In genomic region chr4:121484633-121485032, GRCh38 we compare ENCODE assay signal across 8 cellular contexts.
DNase-seq lines count a peak whose midpoint lies in the region; ATAC-seq, FAIRE-seq and TF ChIP-seq lines count a peak whose summit lies in the region.

No MANE protein-coding gene starts in this region.

- no peaks in the 10 kb centered on the region for H3K36me3 ChIP-seq in GM06990 (ENCODE audit: control insufficient read depth, insufficient read depth, low read length)
- no peaks in the 10 kb centered on the region for H3K36me3 ChIP-seq in KMS-11 (ENCODE audit: insufficient read depth)
- no peaks in the 10 kb centered on the region for H3K36me3 ChIP-seq in hepatocyte (replicated peaks; ENCODE audit: insufficient read depth, low read depth)
- no peaks in the 10 kb centered on the region for H3K36me3 ChIP-seq in tibial nerve
- H3K36me3 ChIP-seq in effector memory CD4-positive, alpha-beta T cell (ENCODE audit: control insufficient read depth, insufficient read depth, low read length) = no peaks in the 10 kb centered on the region

- FAIRE-seq in A549 (lab: Jason Lieb, UNC) = no peak

- H3K9me2 ChIP-seq in hepatocyte (replicated peaks; ENCODE audit: insufficient read depth) = no peaks in the 10 kb centered on the region

- no peaks in the 10 kb centered on the region for H4K20me1 ChIP-seq in KMS-11 (ENCODE audit: insufficient read depth)
- no peaks in the 10 kb centered on the region for H4K20me1 ChIP-seq in hepatocyte (ENCODE audit: insufficient read depth, poor library complexity, severe bottlenecking)

- TF ChIP-seq RAD21 in A549 (conservative IDR thresholded peaks at IDR 0.05 in 1 of 2, IDR thresholded peaks at IDR 0.05 in 1 of 2) = peak in 1 of 2 experiments; percentile 42; a peak in 2 of 5 replicates

- no peak for TF ChIP-seq POLR2A in A549 (IDR thresholded peaks at IDR 0.05; ENCODE audit: low read length)
- no peak for TF ChIP-seq POLR2A in tibial nerve (IDR thresholded peaks at IDR 0.05)

- H3K4me2 ChIP-seq in A549 (no peak overlapping the region), KMS-11 (no peak overlapping the region), hepatocyte (no peak overlapping the region)

- no peak overlapping the region for H3K27ac ChIP-seq in A549
- no peak overlapping the region for H3K27ac ChIP-seq in KMS-11
- no peak overlapping the region for H3K27ac ChIP-seq in hepatocyte
- H3K27ac ChIP-seq in tibial nerve = no peak overlapping the region
- no peak overlapping the region for H3K27ac ChIP-seq in effector memory CD4-positive, alpha-beta T cell (ENCODE audit: insufficient read depth, low read length, poor library complexity, severe bottlenecking)

- CTCF ChIA-PET in A549 (lab: Yijun Ruan, JAX) = interaction anchor here (0.5 to 2.2 kb wide), 3 partner anchors 22 to 252 kb away, joined by 3 to 6 read pairs (median 3); no protein-coding TSS in a partner anchor
- CTCF ChIA-PET in activated CD8-positive, alpha-beta T cell treated with anti-CD3 and anti-CD28 coated beads, Interleukin-2, amount 10 ng/mL, durations not matched to agents 7 days and 5 days (lab: Charles Lee) = interaction anchor here (0.7 to 2.8 kb wide), 5 partner anchors 10 to 252 kb away, joined by 3 to 14 read pairs (median 3); no protein-coding TSS in a partner anchor

- 0% methylated on average over 1 of the region's 1 CpG for WGBS in A549 (ENCODE audit: missing lambda C conversion rate)
- 0% methylated on average over 1 of the region's 1 CpG for WGBS in hepatocyte (ENCODE audit: low lambda C conversion rate, missing lambda C conversion rate)
- WGBS in tibial nerve, 2 donors = 7 to 14% methylated on average over 1 of the region's 1 CpG

- peaks cover 16% of the 10 kb centered on the region for H3K27me3 Mint-ChIP-seq in activated CD8-positive, alpha-beta T cell treated with anti-CD3 and anti-CD28 coated beads, Interleukin-2, amount 10 ng/mL, durations not matched to agents 7 days and 5 days (ENCODE audit: low read depth)

- H3K27me3 ChIP-seq in GM06990 (replicated peaks; ENCODE audit: control insufficient read depth, insufficient read depth, low read length) (no peaks in the 10 kb centered on the region), KMS-11 (ENCODE audit: insufficient read depth, low read depth) (no peaks in the 10 kb centered on the region), hepatocyte (no peaks in the 10 kb centered on the region), tibial nerve (no peaks in the 10 kb centered on the region)
- no peaks in the 10 kb centered on the region for H3K27me3 ChIP-seq in effector memory CD4-positive, alpha-beta T cell (replicated peaks; ENCODE audit: control insufficient read depth, insufficient read depth, low read length, poor library complexity, severe bottlenecking)

- no peak overlapping the region for H3K4me3 Mint-ChIP-seq in activated CD8-positive, alpha-beta T cell treated with anti-CD3 and anti-CD28 coated beads, Interleukin-2, amount 10 ng/mL, durations not matched to agents 7 days and 5 days

- H3K79me2 ChIP-seq in KMS-11 (ENCODE audit: insufficient read depth, low read depth) (no peaks in the 10 kb centered on the region), hepatocyte (no peaks in the 10 kb centered on the region)

- no peak overlapping the region for H2AFZ ChIP-seq in KMS-11 (ENCODE audit: low read depth)
- H2AFZ ChIP-seq in hepatocyte = no peak overlapping the region

- no peak overlapping the region for H3K4me3 ChIP-seq in A549
- H3K4me3 ChIP-seq in GM06990 (replicated peaks; ENCODE audit: low read depth, low read length) = no peak overlapping the region
- H3K4me3 ChIP-seq in KMS-11 (IDR thresholded peaks at IDR 0.05; ENCODE audit: insufficient read depth, low read depth, low read length) = no peak overlapping the region
- no peak overlapping the region for H3K4me3 ChIP-seq in hepatocyte
- H3K4me3 ChIP-seq in tibial nerve = no peak overlapping the region
- no peak overlapping the region for H3K4me3 ChIP-seq in effector memory CD4-positive, alpha-beta T cell (ENCODE audit: insufficient read depth, low read depth, low read length, poor library complexity, severe bottlenecking)

- H3K9me3 Mint-ChIP-seq in activated CD8-positive, alpha-beta T cell treated with anti-CD3 and anti-CD28 coated beads, Interleukin-2, amount 10 ng/mL, durations not matched to agents 7 days and 5 days (ENCODE audit: insufficient read depth) = no peaks in the 10 kb centered on the region

- H3K36me3 Mint-ChIP-seq in activated CD8-positive, alpha-beta T cell treated with anti-CD3 and anti-CD28 coated beads, Interleukin-2, amount 10 ng/mL, durations not matched to agents 7 days and 5 days (ENCODE audit: low read depth) = no peaks in the 10 kb centered on the region

- H3K27ac Mint-ChIP-seq in activated CD8-positive, alpha-beta T cell treated with anti-CD3 and anti-CD28 coated beads, Interleukin-2, amount 10 ng/mL, durations not matched to agents 7 days and 5 days = no peak overlapping the region

- DNase-seq in A549 (ENCODE audit: low read depth in 1 of 2, low spot score in 1 of 2) = peak; percentile 3 to 38
- DNase-seq in GM06990 (ENCODE audit: extremely low read depth, insufficient read length) = no peak
- DNase-seq in H4 (ENCODE audit: low spot score) = peak; percentile 48
- DNase-seq in activated CD8-positive, alpha-beta T cell treated with anti-CD3 and anti-CD28 coated beads, Interleukin-2, amount 10 ng/mL, durations not matched to agents 7 days and 5 days = no peak
- DNase-seq in hepatocyte (ENCODE audit: low spot score) = peak; percentile 73
- peak in 1 of 2 donors; percentile 7 for DNase-seq in tibial nerve (ENCODE audit: low spot score in 2 of 2)
- no peak for DNase-seq in effector memory CD4-positive, alpha-beta T cell

- no peaks in the 10 kb centered on the region for H3K4me1 Mint-ChIP-seq in activated CD8-positive, alpha-beta T cell treated with anti-CD3 and anti-CD28 coated beads, Interleukin-2, amount 10 ng/mL, durations not matched to agents 7 days and 5 days (ENCODE audit: low read depth)

- H3K9me3 ChIP-seq in A549 = no peaks in the 10 kb centered on the region
- no peaks in the 10 kb centered on the region for H3K9me3 ChIP-seq in hepatocyte (ENCODE audit: low read depth)
- peaks cover 0 to 4% (median 0%) of the 10 kb centered on the region in 4 donors for H3K9me3 ChIP-seq in tibial nerve
- no peaks in the 10 kb centered on the region for H3K9me3 ChIP-seq in effector memory CD4-positive, alpha-beta T cell (ENCODE audit: control insufficient read depth, low read length)

- ATAC-seq in A549 = peak; percentile 54 to 84; a peak in 4 of 6 replicates
- peak; percentile 83 for ATAC-seq in activated CD8-positive, alpha-beta T cell treated with anti-CD3 and anti-CD28 coated beads, Interleukin-2, amount 10 ng/mL, durations not matched to agents 7 days and 5 days

- TF ChIP-seq CTCF in A549 (IDR thresholded peaks at IDR 0.05) (peak; percentile 34), GM06990 (IDR thresholded peaks at IDR 0.05; ENCODE audit: insufficient read depth, low read length, poor library complexity, severe bottlenecking) (peak; percentile 88), KMS-11 (conservative IDR thresholded peaks at IDR 0.05; ENCODE audit: low read depth, low read length) (peak; percentile 88), hepatocyte (IDR thresholded peaks at IDR 0.05; ENCODE audit: poor library complexity) (peak; percentile 45), tibial nerve (IDR thresholded peaks at IDR 0.05) (peak; percentile 11 to 39 (median 35))

- TF ChIP-seq EP300 in A549 (IDR thresholded peaks at IDR 0.05) (no peak), tibial nerve (IDR thresholded peaks at IDR 0.05) (no peak)

- H3K9ac ChIP-seq in KMS-11 = no peak overlapping the region

- no peaks in the 10 kb centered on the region for H3K4me1 ChIP-seq in A549
- H3K4me1 ChIP-seq in KMS-11 (ENCODE audit: low read depth, poor library complexity, severe bottlenecking) = no peaks in the 10 kb centered on the region
- no peaks in the 10 kb centered on the region for H3K4me1 ChIP-seq in hepatocyte (ENCODE audit: insufficient read depth)
- H3K4me1 ChIP-seq in tibial nerve = no peaks in the 10 kb centered on the region
- no peaks in the 10 kb centered on the region for H3K4me1 ChIP-seq in effector memory CD4-positive, alpha-beta T cell (ENCODE audit: control insufficient read depth, insufficient read depth, low read length, poor library complexity, severe bottlenecking)

- POLR2A ChIA-PET in A549 (lab: Yijun Ruan, JAX) = no interaction called here
- POLR2A ChIA-PET in activated CD8-positive, alpha-beta T cell treated with anti-CD3 and anti-CD28 coated beads, Interleukin-2, amount 10 ng/mL, durations not matched to agents 7 days and 5 days (lab: Charles Lee) = no interaction called here

TF ChIP-seq in A549, 52 proteins besides CTCF, POLR2A, EP300 and RAD21:
- TF ChIP-seq CHD2 (IDR thresholded peaks at IDR 0.05; ENCODE audit: low read length, partially characterized antibody) (no peak), RFX5 (IDR thresholded peaks at IDR 0.05) (no peak), SMC3 (IDR thresholded peaks at IDR 0.05) (peak; percentile 26; the same call in 1 of the 3 replicates)

Comparison
In these comparisons a context has a peak if more than half of its experiments do, and no peak if none do; other contexts are left out.
1. DNase-seq: peak in A549 (2 of 2), H4 (single experiment) and hepatocyte (single experiment); none in GM06990 (single experiment), activated CD8-positive, alpha-beta T cell treated with anti-CD3 and anti-CD28 coated beads, Interleukin-2, amount 10 ng/mL, durations not matched to agents 7 days and 5 days (single experiment) and effector memory CD4-positive, alpha-beta T cell (0 of 3).
2. CTCF ChIP-seq: peak in every context shown above with its lines; median percentile 88 in GM06990; 88 in KMS-11; 45 in hepatocyte; 35 in tibial nerve; 34 in A549.